In the genomic region with DNA sequence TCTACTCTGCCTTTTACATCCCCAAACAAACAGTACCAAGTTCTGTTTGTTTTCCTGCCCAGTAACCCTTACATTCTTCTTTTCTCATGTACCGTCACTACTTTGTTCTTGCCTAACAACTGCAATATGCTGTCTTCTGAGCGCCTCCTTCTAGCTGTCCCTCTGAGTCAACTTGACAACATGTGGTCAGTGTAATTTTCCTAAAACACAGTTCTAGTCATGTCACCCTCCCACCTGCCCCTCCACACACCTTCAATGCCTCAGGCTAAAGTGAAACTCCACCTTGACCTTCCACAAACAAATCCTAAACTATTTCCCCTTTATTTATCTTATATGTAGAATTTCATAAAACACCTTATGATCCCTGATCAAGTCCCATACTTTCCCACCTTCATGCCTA, we compare ENCODE assay signal across 11 cellular contexts. TPM values are rescaled to one million over a fixed set of nuclear protein-coding genes. Genes with fewer than 3 reads are reported as not detected.
DNase-seq lines count a peak whose midpoint lies in the region; ATAC-seq and TF ChIP-seq lines count a peak whose summit lies in the region.
"Had no signal": no experiment of that assay in that cellular context is flagged by ENCODE, and none has a peak within 500 bp of the region (broad histone marks: within the 10 kb centered on the region; RNA-seq: fewer than 3 reads in every experiment).

No MANE protein-coding gene starts in this region.

- H3K36me3 ChIP-seq in Peyer's patch, result no peaks in the 10 kb centered on the region
- H3K36me3 ChIP-seq: BLaER1, suprapubic skin had no signal

- H3K4me3 ChIP-seq in Peyer's patch, result no peak overlapping the region
- H3K4me3 ChIP-seq: BLaER1, suprapubic skin had no signal

- TF ChIP-seq POLR2A in Peyer's patch (IDR thresholded peaks at IDR 0.05), result no peak

- no peaks in the 10 kb centered on the region for H3K4me1 ChIP-seq in Peyer's patch

- H3K9me3 ChIP-seq in Peyer's patch, result no peaks in the 10 kb centered on the region
- H3K9me3 ChIP-seq: BLaER1, suprapubic skin had no signal

- no peaks in the 10 kb centered on the region for H3K27me3 ChIP-seq in Peyer's patch
- H3K27me3 ChIP-seq: BLaER1, suprapubic skin had no signal

- DNase-seq in GM04504 (ENCODE audit: low read depth), result peak; percentile 5
- no peak for DNase-seq in Peyer's patch
- no peak for DNase-seq in DMS114 treated with DMSO at 0.1 percent for 48 hours (lab: John Stamatoyannopoulos, UW; ENCODE audit: unreplicated experiment)
- no peak for DNase-seq in activated CD8-positive, alpha-beta memory T cell treated with anti-CD3 and anti-CD28 coated beads, Interleukin-2, amount 50 U/mL, for 48 hours

- no peak for TF ChIP-seq CTCF in Peyer's patch (IDR thresholded peaks at IDR 0.05)

- no peak overlapping the region for H3K27ac ChIP-seq in Peyer's patch
- H3K27ac ChIP-seq: BLaER1, suprapubic skin had no signal

- peak; percentile 73 for ATAC-seq in GM19035 (IDR thresholded peaks at IDR 0.05; ENCODE audit: unreplicated experiment)
- ATAC-seq in HG02678 (IDR thresholded peaks at IDR 0.05; ENCODE audit: unreplicated experiment), result peak; percentile 82
- ATAC-seq in HG03565 (IDR thresholded peaks at IDR 0.05; ENCODE audit: unreplicated experiment), result peak; percentile 78
- no peak for ATAC-seq in SK-N-SH treated with all-trans-retinoic acid at 6 μM for 48 hours

TF ChIP-seq in SK-N-SH treated with all-trans-retinoic acid at 6 μM for 48 hours, 23 proteins besides CTCF, POLR2A, EP300 and RAD21:
- TF ChIP-seq ZNF565 (CRISPR knock-in tag; conservative IDR thresholded peaks at IDR 0.05; ENCODE audit: low read depth) (no peak), TOX (CRISPR knock-in tag; IDR thresholded peaks at IDR 0.05; ENCODE audit: borderline replicate concordance) (no peak)
TF ChIP-seq in SK-N-SH treated with all-trans-retinoic acid at 6 μM for 48 hours: peak in this region for 0.

RNA-seq across cellular contexts. Expression of gene LY75, which starts 18.0 kb away (rescaled TPM):
- 10 to 100 TPM; 12.4 to 81.8 (median 65.2) TPM for total RNA-seq in Peyer's patch
- total RNA-seq: NCI-H460 had no signal
